In the genomic region with DNA sequence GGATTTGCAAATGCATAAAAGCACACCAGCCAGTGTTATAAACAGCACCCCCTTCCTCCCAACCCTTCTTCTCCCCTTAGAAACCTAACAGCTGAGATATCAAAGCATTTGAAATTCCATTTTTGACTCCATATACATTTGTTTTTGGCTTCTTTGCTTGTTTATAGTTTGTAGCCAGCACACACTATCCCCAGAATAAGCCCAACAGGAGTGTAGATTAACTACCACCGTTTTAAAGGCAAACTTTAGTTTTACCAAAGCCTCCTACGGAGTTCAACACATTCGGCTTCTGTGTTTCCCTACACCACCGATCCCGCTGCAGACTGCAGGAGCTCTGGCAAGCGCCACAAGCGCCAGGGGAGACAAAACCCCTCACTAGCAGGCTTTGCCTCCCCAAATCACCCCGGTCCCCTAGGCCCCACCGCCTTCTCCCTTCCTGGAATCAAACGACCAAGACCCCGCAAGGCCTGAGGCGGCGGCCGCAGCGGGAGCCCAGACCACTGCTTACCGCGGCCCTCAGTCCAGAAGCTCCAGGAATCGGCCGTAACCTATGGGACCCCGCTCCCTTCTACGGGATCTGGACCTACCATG, we compare ENCODE assay signal across 1 cellular context.
A peak's percentile ranks its signal among the peaks of the same experiment; 100 is the strongest.
TF ChIP-seq lines count a peak whose summit lies in the region.

No MANE protein-coding gene starts in this region.

TF ChIP-seq in HepG2, 621 proteins besides CTCF, POLR2A, EP300 and RAD21 (continued from another document and continues in another):
- TF ChIP-seq RORA (CRISPR knock-in tag; IDR thresholded peaks at IDR 0.05) (no peak), HNF4A (CRISPR knock-in tag; IDR thresholded peaks at IDR 0.05) (no peak; the same call in 1 of the 2 replicates), MEIS1 (CRISPR knock-in tag; IDR thresholded peaks at IDR 0.05; ENCODE audit: borderline replicate concordance) (no peak), KLF12 (CRISPR knock-in tag; IDR thresholded peaks at IDR 0.05; ENCODE audit: borderline replicate concordance) (no peak), ZNF550 (CRISPR knock-in tag; IDR thresholded peaks at IDR 0.05; ENCODE audit: borderline replicate concordance) (0 out of 2 replicates have a peak, but pooled peaks have one; percentile 49), JARID2 (CRISPR knock-in tag; IDR thresholded peaks at IDR 0.05; ENCODE audit: insufficient replicate concordance) (no peak), ZNF24 (IDR thresholded peaks at IDR 0.05) (no peak), TBX3 (IDR thresholded peaks at IDR 0.05; ENCODE audit: borderline replicate concordance) (no peak), ZNF232 (CRISPR knock-in tag; IDR thresholded peaks at IDR 0.05; ENCODE audit: borderline replicate concordance) (0 out of 2 replicates have a peak, but pooled peaks have one; percentile 21), POGZ (CRISPR knock-in tag; IDR thresholded peaks at IDR 0.05) (no peak), PCBP1 (IDR thresholded peaks at IDR 0.05; ENCODE audit: borderline replicate concordance, low read depth, low read length) (no peak), NCOA1 (CRISPR knock-in tag; IDR thresholded peaks at IDR 0.05) (0 out of 2 replicates have a peak, but pooled peaks have one; percentile 22), ZKSCAN5 (CRISPR knock-in tag; IDR thresholded peaks at IDR 0.05) (no peak), ZNF430 (CRISPR knock-in tag; IDR thresholded peaks at IDR 0.05) (no peak), ZNF883 (CRISPR knock-in tag; IDR thresholded peaks at IDR 0.05; ENCODE audit: not compliant biosample characterization) (no peak), NRL (CRISPR knock-in tag; IDR thresholded peaks at IDR 0.05; ENCODE audit: borderline replicate concordance) (no peak; the same call in 1 of the 2 replicates), ZFAT (CRISPR knock-in tag; conservative IDR thresholded peaks at IDR 0.05) (0 out of 2 replicates have a peak, but pooled peaks have one; percentile 23), MEIS2 (CRISPR knock-in tag; IDR thresholded peaks at IDR 0.05) (no peak; the same call in 1 of the 2 replicates), NPAS2 (CRISPR knock-in tag; IDR thresholded peaks at IDR 0.05; ENCODE audit: borderline replicate concordance) (no peak), KDM4B (CRISPR knock-in tag; IDR thresholded peaks at IDR 0.05) (0 out of 2 replicates have a peak, but pooled peaks have one; percentile 42), ZNF431 (CRISPR knock-in tag; IDR thresholded peaks at IDR 0.05; ENCODE audit: borderline replicate concordance, low read depth) (peak; percentile 47), GATAD2A (CRISPR knock-in tag; IDR thresholded peaks at IDR 0.05) (no peak), ZBTB3 (CRISPR knock-in tag; IDR thresholded peaks at IDR 0.05; ENCODE audit: borderline replicate concordance, low read depth) (0 out of 2 replicates have a peak, but pooled peaks have one; percentile 43), ZNF451 (CRISPR knock-in tag; IDR thresholded peaks at IDR 0.05) (peak; percentile 62; the same call in 1 of the 2 replicates), RARG (CRISPR knock-in tag; IDR thresholded peaks at IDR 0.05; ENCODE audit: low read depth) (no peak), NFIC (IDR thresholded peaks at IDR 0.05; ENCODE audit: low read length) (no peak), ZNF768 (CRISPR knock-in tag; IDR thresholded peaks at IDR 0.05) (peak; percentile 46; the same call in 1 of the 2 replicates), MAFK (conservative IDR thresholded peaks at IDR 0.05 in 1 of 2, IDR thresholded peaks at IDR 0.05 in 1 of 2; ENCODE audit: low read length in 2 of 2) (no peak), ZNF329 (CRISPR knock-in tag; IDR thresholded peaks at IDR 0.05; ENCODE audit: low read depth) (0 out of 2 replicates have a peak, but pooled peaks have one; percentile 25), ATF7-NPFF (CRISPR knock-in tag; IDR thresholded peaks at IDR 0.05; ENCODE audit: low read depth) (no peak), ZNF776 (CRISPR knock-in tag; IDR thresholded peaks at IDR 0.05) (peak; percentile 15; the same call in 1 of the 2 replicates), ZFP90 (CRISPR knock-in tag; IDR thresholded peaks at IDR 0.05; ENCODE audit: borderline replicate concordance) (no peak), SMYD3 (CRISPR knock-in tag; IDR thresholded peaks at IDR 0.05) (no peak)
- TF ChIP-seq, protein P1, sequence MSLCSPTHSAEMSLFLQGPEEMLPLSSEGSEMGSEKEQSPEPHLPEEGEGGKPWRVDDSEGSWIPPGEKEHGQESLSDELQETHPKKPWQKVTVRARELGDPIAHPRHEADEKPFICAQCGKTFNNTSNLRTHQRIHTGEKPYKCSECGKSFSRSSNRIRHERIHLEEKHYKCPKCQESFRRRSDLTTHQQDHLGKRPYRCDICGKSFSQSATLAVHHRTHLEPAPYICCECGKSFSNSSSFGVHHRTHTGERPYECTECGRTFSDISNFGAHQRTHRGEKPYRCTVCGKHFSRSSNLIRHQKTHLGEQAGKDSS (CRISPR knock-in tag; IDR thresholded peaks at IDR 0.05; ENCODE audit: borderline replicate concordance, low read depth): no peak
- TF ChIP-seq, protein P2, sequence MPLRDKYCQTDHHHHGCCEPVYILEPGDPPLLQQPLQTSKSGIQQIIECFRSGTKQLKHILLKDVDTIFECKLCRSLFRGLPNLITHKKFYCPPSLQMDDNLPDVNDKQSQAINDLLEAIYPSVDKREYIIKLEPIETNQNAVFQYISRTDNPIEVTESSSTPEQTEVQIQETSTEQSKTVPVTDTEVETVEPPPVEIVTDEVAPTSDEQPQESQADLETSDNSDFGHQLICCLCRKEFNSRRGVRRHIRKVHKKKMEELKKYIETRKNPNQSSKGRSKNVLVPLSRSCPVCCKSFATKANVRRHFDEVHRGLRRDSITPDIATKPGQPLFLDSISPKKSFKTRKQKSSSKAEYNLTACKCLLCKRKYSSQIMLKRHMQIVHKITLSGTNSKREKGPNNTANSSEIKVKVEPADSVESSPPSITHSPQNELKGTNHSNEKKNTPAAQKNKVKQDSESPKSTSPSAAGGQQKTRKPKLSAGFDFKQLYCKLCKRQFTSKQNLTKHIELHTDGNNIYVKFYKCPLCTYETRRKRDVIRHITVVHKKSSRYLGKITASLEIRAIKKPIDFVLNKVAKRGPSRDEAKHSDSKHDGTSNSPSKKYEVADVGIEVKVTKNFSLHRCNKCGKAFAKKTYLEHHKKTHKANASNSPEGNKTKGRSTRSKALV (CRISPR knock-in tag; IDR thresholded peaks at IDR 0.05): no peak
- TF ChIP-seq, protein P3, sequence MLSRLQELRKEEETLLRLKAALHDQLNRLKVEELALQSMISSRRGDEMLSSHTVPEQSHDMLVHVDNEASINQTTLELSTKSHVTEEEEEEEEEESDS (CRISPR knock-in tag; IDR thresholded peaks at IDR 0.05; ENCODE audit: borderline replicate concordance): 0 out of 2 replicates have a peak, but pooled peaks have one; percentile 39
- TF ChIP-seq, protein P4, sequence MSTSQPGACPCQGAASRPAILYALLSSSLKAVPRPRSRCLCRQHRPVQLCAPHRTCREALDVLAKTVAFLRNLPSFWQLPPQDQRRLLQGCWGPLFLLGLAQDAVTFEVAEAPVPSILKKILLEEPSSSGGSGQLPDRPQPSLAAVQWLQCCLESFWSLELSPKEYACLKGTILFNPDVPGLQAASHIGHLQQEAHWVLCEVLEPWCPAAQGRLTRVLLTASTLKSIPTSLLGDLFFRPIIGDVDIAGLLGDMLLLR (CRISPR knock-in tag; IDR thresholded peaks at IDR 0.05): no peak; the same call in 1 of the 2 replicates
- TF ChIP-seq, protein P5, sequence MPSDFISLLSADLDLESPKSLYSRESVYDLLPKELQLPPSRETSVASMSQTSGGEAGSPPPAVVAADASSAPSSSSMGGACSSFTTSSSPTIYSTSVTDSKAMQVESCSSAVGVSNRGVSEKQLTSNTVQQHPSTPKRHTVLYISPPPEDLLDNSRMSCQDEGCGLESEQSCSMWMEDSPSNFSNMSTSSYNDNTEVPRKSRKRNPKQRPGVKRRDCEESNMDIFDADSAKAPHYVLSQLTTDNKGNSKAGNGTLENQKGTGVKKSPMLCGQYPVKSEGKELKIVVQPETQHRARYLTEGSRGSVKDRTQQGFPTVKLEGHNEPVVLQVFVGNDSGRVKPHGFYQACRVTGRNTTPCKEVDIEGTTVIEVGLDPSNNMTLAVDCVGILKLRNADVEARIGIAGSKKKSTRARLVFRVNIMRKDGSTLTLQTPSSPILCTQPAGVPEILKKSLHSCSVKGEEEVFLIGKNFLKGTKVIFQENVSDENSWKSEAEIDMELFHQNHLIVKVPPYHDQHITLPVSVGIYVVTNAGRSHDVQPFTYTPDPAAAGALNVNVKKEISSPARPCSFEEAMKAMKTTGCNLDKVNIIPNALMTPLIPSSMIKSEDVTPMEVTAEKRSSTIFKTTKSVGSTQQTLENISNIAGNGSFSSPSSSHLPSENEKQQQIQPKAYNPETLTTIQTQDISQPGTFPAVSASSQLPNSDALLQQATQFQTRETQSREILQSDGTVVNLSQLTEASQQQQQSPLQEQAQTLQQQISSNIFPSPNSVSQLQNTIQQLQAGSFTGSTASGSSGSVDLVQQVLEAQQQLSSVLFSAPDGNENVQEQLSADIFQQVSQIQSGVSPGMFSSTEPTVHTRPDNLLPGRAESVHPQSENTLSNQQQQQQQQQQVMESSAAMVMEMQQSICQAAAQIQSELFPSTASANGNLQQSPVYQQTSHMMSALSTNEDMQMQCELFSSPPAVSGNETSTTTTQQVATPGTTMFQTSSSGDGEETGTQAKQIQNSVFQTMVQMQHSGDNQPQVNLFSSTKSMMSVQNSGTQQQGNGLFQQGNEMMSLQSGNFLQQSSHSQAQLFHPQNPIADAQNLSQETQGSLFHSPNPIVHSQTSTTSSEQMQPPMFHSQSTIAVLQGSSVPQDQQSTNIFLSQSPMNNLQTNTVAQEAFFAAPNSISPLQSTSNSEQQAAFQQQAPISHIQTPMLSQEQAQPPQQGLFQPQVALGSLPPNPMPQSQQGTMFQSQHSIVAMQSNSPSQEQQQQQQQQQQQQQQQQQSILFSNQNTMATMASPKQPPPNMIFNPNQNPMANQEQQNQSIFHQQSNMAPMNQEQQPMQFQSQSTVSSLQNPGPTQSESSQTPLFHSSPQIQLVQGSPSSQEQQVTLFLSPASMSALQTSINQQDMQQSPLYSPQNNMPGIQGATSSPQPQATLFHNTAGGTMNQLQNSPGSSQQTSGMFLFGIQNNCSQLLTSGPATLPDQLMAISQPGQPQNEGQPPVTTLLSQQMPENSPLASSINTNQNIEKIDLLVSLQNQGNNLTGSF (CRISPR knock-in tag; IDR thresholded peaks at IDR 0.05): no peak
- TF ChIP-seq, protein P6, sequence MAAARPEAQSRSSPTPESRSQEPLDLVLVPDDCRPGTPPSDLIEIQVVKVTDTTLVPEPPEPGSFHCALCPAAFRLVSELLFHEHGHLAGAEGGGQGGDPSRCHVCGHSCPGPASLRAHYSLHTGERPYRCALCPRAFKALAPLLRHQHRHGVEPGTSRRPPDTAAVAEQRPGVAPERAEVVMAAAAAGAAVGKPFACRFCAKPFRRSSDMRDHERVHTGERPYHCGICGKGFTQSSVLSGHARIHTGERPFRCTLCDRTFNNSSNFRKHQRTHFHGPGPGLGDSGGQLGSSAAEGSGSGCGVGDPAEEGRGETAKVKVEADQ (CRISPR knock-in tag; IDR thresholded peaks at IDR 0.05; ENCODE audit: borderline replicate concordance): peak; percentile 32; the same call in 1 of the 2 replicates
- TF ChIP-seq, protein P7, sequence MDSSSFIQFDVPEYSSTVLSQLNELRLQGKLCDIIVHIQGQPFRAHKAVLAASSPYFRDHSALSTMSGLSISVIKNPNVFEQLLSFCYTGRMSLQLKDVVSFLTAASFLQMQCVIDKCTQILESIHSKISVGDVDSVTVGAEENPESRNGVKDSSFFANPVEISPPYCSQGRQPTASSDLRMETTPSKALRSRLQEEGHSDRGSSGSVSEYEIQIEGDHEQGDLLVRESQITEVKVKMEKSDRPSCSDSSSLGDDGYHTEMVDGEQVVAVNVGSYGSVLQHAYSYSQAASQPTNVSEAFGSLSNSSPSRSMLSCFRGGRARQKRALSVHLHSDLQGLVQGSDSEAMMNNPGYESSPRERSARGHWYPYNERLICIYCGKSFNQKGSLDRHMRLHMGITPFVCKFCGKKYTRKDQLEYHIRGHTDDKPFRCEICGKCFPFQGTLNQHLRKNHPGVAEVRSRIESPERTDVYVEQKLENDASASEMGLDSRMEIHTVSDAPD (CRISPR knock-in tag; IDR thresholded peaks at IDR 0.05): no peak
- TF ChIP-seq, protein P8, sequence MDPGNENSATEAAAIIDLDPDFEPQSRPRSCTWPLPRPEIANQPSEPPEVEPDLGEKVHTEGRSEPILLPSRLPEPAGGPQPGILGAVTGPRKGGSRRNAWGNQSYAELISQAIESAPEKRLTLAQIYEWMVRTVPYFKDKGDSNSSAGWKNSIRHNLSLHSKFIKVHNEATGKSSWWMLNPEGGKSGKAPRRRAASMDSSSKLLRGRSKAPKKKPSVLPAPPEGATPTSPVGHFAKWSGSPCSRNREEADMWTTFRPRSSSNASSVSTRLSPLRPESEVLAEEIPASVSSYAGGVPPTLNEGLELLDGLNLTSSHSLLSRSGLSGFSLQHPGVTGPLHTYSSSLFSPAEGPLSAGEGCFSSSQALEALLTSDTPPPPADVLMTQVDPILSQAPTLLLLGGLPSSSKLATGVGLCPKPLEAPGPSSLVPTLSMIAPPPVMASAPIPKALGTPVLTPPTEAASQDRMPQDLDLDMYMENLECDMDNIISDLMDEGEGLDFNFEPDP (CRISPR knock-in tag; conservative IDR thresholded peaks at IDR 0.05): no peak
- TF ChIP-seq, protein P9, sequence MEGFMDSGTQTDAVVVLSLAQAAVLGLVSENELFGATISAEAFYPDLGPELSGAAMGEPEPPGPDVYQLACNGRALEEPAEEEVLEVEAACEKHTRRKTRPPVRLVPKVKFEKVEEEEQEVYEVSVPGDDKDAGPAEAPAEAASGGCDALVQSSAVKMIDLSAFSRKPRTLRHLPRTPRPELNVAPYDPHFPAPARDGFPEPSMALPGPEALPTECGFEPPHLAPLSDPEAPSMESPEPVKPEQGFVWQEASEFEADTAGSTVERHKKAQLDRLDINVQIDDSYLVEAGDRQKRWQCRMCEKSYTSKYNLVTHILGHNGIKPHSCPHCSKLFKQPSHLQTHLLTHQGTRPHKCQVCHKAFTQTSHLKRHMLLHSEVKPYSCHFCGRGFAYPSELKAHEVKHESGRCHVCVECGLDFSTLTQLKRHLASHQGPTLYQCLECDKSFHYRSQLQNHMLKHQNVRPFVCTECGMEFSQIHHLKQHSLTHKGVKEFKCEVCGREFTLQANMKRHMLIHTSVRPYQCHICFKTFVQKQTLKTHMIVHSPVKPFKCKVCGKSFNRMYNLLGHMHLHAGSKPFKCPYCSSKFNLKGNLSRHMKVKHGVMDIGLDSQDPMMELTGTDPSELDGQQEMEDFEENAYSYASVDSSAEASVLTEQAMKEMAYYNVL (CRISPR knock-in tag; IDR thresholded peaks at IDR 0.05; ENCODE audit: borderline replicate concordance): no peak
- TF ChIP-seq, protein P10, sequence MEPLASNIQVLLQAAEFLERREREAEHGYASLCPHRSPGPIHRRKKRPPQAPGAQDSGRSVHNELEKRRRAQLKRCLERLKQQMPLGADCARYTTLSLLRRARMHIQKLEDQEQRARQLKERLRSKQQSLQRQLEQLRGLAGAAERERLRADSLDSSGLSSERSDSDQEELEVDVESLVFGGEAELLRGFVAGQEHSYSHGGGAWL (CRISPR knock-in tag; IDR thresholded peaks at IDR 0.05): peak; percentile 51; the same call in 1 of the 2 replicates
- TF ChIP-seq, protein P11, sequence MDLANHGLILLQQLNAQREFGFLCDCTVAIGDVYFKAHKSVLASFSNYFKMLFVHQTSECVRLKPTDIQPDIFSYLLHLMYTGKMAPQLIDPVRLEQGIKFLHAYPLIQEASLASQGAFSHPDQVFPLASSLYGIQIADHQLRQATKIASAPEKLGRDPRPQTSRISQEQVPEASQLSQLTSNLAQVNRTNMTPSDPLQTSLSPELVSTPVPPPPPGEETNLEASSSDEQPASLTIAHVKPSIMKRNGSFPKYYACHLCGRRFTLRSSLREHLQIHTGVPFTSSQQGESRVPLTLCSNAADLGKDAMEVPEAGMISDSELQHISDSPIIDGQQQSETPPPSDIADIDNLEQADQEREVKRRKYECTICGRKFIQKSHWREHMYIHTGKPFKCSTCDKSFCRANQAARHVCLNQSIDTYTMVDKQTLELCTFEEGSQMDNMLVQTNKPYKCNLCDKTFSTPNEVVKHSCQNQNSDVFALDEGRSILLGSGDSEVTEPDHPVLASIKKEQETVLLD (CRISPR knock-in tag; IDR thresholded peaks at IDR 0.05; ENCODE audit: low read depth): no peak
